In the genomic region with DNA sequence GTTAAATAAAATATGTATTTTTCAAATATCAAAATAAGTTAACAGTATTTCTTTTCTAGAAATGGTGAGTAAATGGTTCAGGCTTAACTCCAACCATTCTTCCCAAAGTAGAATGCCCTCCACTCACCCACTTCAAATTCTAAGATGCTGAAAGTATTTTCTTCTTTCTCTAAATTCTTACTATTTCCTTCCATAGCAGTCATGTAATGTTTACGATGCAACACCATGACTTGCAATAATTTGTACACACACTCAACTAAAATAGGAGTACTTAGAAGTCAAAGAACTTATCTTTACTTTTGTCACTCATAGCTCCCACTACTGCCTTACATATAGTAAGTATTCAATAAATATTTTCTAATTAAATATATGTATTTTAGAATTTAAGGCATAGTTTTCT, we compare ENCODE assay signal across 27 cellular contexts.
"Had no signal": no experiment of that assay in that cellular context is flagged by ENCODE, and none has a peak within 500 bp of the region (broad histone marks: within the 10 kb centered on the region; RNA-seq: fewer than 3 reads in every experiment).

No MANE protein-coding gene starts in this region.

- H3K4me1 Mint-ChIP-seq: endodermal cell; immature natural killer cell; memory B cell; natural killer cell; stimulated activated naive B cell treated with anti-CD40 and anti-IgM and Interleukin-4, amounts not matched to agents 10 μg/mL and 1 μg/mL and 100 μg/mL, for 72 hours had no signal

- H3K27ac ChIP-seq: dorsolateral prefrontal cortex, epithelial cell of prostate, esophagus muscularis mucosa, lower lobe of right lung, ovary, psoas muscle, skin epidermis, spleen, thoracic aorta, tibial nerve, upper lobe of left lung had no signal

- H3K4me1 ChIP-seq: lower lobe of right lung, spleen, tibial nerve, upper lobe of left lung had no signal

- H3K36me3 ChIP-seq: ovary had no signal

- H3K9me3 Mint-ChIP-seq: endodermal cell; immature natural killer cell; memory B cell; natural killer cell; stimulated activated naive B cell treated with anti-CD40 and anti-IgM and Interleukin-4, amounts not matched to agents 10 μg/mL and 1 μg/mL and 100 μg/mL, for 72 hours; stimulated activated naive CD8-positive, alpha-beta T cell treated with anti-CD3 and anti-CD28 coated beads, Interleukin-15, Interleukin-2, amounts not matched to agents 100 ng/mL and 50 ng/mL, for 24 hours had no signal

- H3K4me3 Mint-ChIP-seq: endodermal cell; immature natural killer cell; memory B cell; natural killer cell; stimulated activated naive B cell treated with anti-CD40 and anti-IgM and Interleukin-4, amounts not matched to agents 10 μg/mL and 1 μg/mL and 100 μg/mL, for 72 hours; stimulated activated naive CD8-positive, alpha-beta T cell treated with anti-CD3 and anti-CD28 coated beads, Interleukin-15, Interleukin-2, amounts not matched to agents 100 ng/mL and 50 ng/mL, for 24 hours had no signal

- H3K27me3 ChIP-seq: dorsolateral prefrontal cortex, esophagus muscularis mucosa, ovary, spleen, tibial nerve, upper lobe of left lung had no signal

- DNase-seq: dorsolateral prefrontal cortex; effector CD8-positive, alpha-beta T cell; endodermal cell; foreskin melanocyte; hypothalamus; immature natural killer cell; left ventricle myocardium superior; lower lobe of right lung; natural killer cell; occipital lobe; ovary; posterior cingulate gyrus; psoas muscle; right cardiac atrium; spleen; stimulated activated CD4-positive, alpha-beta T cell treated with anti-CD3 and anti-CD28 coated beads, Interleukin-4, amount 100 ng/mL, for 4 hours; stimulated activated naive B cell treated with anti-CD40 and anti-IgM and Interleukin-4, amounts not matched to agents 10 μg/mL and 1 μg/mL and 100 μg/mL, for 72 hours; upper lobe of left lung had no signal

- H3K9me3 ChIP-seq: esophagus muscularis mucosa, lower lobe of right lung, ovary, psoas muscle, spleen, thoracic aorta, tibial nerve, upper lobe of left lung had no signal

- H3K27me3 Mint-ChIP-seq: memory B cell; stimulated activated naive B cell treated with anti-CD40 and anti-IgM and Interleukin-4, amounts not matched to agents 10 μg/mL and 1 μg/mL and 100 μg/mL, for 72 hours; stimulated activated naive CD8-positive, alpha-beta T cell treated with anti-CD3 and anti-CD28 coated beads, Interleukin-15, Interleukin-2, amounts not matched to agents 100 ng/mL and 50 ng/mL, for 24 hours had no signal

- H3K4me3 ChIP-seq: dorsolateral prefrontal cortex, esophagus muscularis mucosa, lower lobe of right lung, ovary, psoas muscle, skin epidermis, spleen, thoracic aorta, tibial nerve, upper lobe of left lung had no signal

- FAIRE-seq: keratinocyte, urothelium cell line had no signal

- H3K27ac Mint-ChIP-seq: endodermal cell; immature natural killer cell; memory B cell; natural killer cell; stimulated activated naive B cell treated with anti-CD40 and anti-IgM and Interleukin-4, amounts not matched to agents 10 μg/mL and 1 μg/mL and 100 μg/mL, for 72 hours; stimulated activated naive CD8-positive, alpha-beta T cell treated with anti-CD3 and anti-CD28 coated beads, Interleukin-15, Interleukin-2, amounts not matched to agents 100 ng/mL and 50 ng/mL, for 24 hours had no signal
